ENCODE assay signal across 15 cellular contexts in the genomic region with DNA sequence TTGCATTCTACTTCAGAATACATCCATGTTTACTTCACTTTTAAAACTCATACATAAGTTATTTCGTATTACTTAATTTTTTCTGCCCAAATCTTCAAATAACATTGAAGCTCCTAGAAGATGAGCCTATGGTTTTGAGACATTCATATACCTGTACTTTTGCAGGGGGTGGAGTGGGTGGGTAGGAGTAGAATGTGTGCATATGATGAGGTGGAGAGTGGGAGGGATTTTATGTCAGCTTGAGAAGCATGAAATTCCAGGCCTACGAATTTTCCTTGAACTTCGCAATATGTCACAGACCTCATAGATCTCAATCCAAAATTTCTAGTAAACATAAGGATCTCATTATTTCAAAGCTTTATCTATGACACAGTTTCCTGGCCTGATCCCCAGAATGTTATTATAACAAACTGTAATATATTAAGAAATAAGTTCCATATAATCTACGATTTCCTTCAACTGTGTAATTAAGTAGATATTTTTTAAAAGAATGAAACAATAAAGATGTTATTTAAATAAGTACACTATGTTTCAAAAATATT. TPM values are rescaled to one million over a fixed set of nuclear protein-coding genes. Genes with fewer than 3 reads are reported as not detected.
"Had no signal": no experiment of that assay in that cellular context is flagged by ENCODE, and none has a peak within 500 bp of the region (broad histone marks: within the 10 kb centered on the region; RNA-seq: fewer than 3 reads in every experiment).

No MANE protein-coding gene starts in this region.

- H3K4me1 ChIP-seq: testis had no signal

- H3K4me3 Mint-ChIP-seq: activated naive CD4-positive, alpha-beta T cell treated with anti-CD3 and anti-CD28 coated beads for 36 hours; activated T-helper 17 cell treated with anti-CD3 and anti-CD28 coated beads, Interleukin-2, amount 50 U/mL, for 72 hours had no signal

- H3K27me3 ChIP-seq: cardiac muscle cell, pancreas, sigmoid colon, stomach, testis, upper lobe of left lung had no signal

- H3K9me3 Mint-ChIP-seq: activated naive CD4-positive, alpha-beta T cell treated with anti-CD3 and anti-CD28 coated beads for 36 hours; activated T-helper 17 cell treated with anti-CD3 and anti-CD28 coated beads, Interleukin-2, amount 50 U/mL, for 72 hours had no signal

- H3K27me3 Mint-ChIP-seq: activated T-helper 17 cell treated with anti-CD3 and anti-CD28 coated beads, Interleukin-2, amount 50 U/mL, for 72 hours had no signal

- H3K4me3 ChIP-seq: cardiac muscle cell, lung, pancreas, sigmoid colon, stomach, testis, upper lobe of left lung had no signal

- H3K4me1 Mint-ChIP-seq: activated T-helper 17 cell treated with anti-CD3 and anti-CD28 coated beads, Interleukin-2, amount 50 U/mL, for 72 hours had no signal

- H3K27ac Mint-ChIP-seq: activated naive CD4-positive, alpha-beta T cell treated with anti-CD3 and anti-CD28 coated beads for 36 hours; activated T-helper 17 cell treated with anti-CD3 and anti-CD28 coated beads, Interleukin-2, amount 50 U/mL, for 72 hours had no signal

- H3K27ac ChIP-seq: cardiac muscle cell, pancreas, stomach, testis, upper lobe of left lung had no signal

- H3K9me3 ChIP-seq: pancreas, sigmoid colon, stomach, testis, upper lobe of left lung had no signal

- DNase-seq: activated naive CD4-positive, alpha-beta T cell treated with anti-CD3 and anti-CD28 coated beads for 36 hours; activated T-cell treated with anti-CD3 and anti-CD28 coated beads for 4 hours; sigmoid colon; stimulated activated CD4-positive, alpha-beta T cell treated with anti-CD3 and anti-CD28 coated beads, Interleukin-2, amount 100 ng/mL, for 24 hours; stomach; T-helper 9 cell; testis; upper lobe of left lung had no signal

- ATAC-seq: activated CD4-positive, CD25-positive, alpha-beta regulatory T cell treated with anti-CD3 and anti-CD28 coated beads, Interleukin-2, amount 50 U/mL, for 24 hours; activated T-helper 17 cell treated with anti-CD3 and anti-CD28 coated beads, Interleukin-2, amount 50 U/mL, for 72 hours; esophagus mucosa had no signal

RNA-seq across cellular contexts. Expression of a gene that starts 25.2 kb away (rescaled TPM):
- total RNA-seq: activated T-helper 17 cell treated with anti-CD3 and anti-CD28 coated beads, Interleukin-2, amount 50 U/mL, for 72 hours; cardiac muscle cell; esophagus mucosa; lung; pancreas; sigmoid colon; stomach; testis; upper lobe of left lung had no signal
- polyA plus RNA-seq: adipose tissue, cardiac muscle cell, lung, pancreas, sigmoid colon, stomach had no signal
